In genomic region chr6:158232445-158233213, GRCh38 we compare ENCODE assay signal across 1 cellular context.
TF ChIP-seq lines count a peak whose summit lies in the region.

No MANE protein-coding gene starts in this region.

TF ChIP-seq in HepG2, 621 proteins besides CTCF, POLR2A, EP300 and RAD21 (continued from another document and continues in another):
- TF ChIP-seq ZNF646 (CRISPR knock-in tag; IDR thresholded peaks at IDR 0.05) (peak; percentile 7; the same call in 1 of the 2 replicates), SAP130 (CRISPR knock-in tag; IDR thresholded peaks at IDR 0.05; ENCODE audit: low read depth) (peak; percentile 71), SMYD3 (CRISPR knock-in tag; IDR thresholded peaks at IDR 0.05) (no peak), TRAFD1 (CRISPR knock-in tag; IDR thresholded peaks at IDR 0.05; ENCODE audit: borderline replicate concordance) (0 out of 2 replicates have a peak, but pooled peaks have one; percentile 74), U2AF2 (IDR thresholded peaks at IDR 0.05; ENCODE audit: low read depth, low read length) (no peak), ZFP37 (CRISPR knock-in tag; IDR thresholded peaks at IDR 0.05; ENCODE audit: borderline replicate concordance) (no peak), SRSF1 (optimal IDR thresholded peaks at IDR 0.05; ENCODE audit: low read depth, low read length) (no peak), EZH2 (conservative IDR thresholded peaks at IDR 0.05; ENCODE audit: low read depth, low read length) (no peak), MAFF (IDR thresholded peaks at IDR 0.05; ENCODE audit: low read depth, low read length) (no peak), ZNF329 (CRISPR knock-in tag; IDR thresholded peaks at IDR 0.05; ENCODE audit: low read depth) (no peak), GPBP1L1 (CRISPR knock-in tag; IDR thresholded peaks at IDR 0.05) (no peak), ZNF563 (CRISPR knock-in tag; IDR thresholded peaks at IDR 0.05) (peak; percentile 60; the same call in 1 of the 2 replicates), NFE2L1 (CRISPR knock-in tag; IDR thresholded peaks at IDR 0.05; ENCODE audit: borderline replicate concordance) (no peak), ZBTB37 (CRISPR knock-in tag; IDR thresholded peaks at IDR 0.05) (no peak), ZFP36L2 (CRISPR knock-in tag; IDR thresholded peaks at IDR 0.05) (no peak), HIVEP1 (CRISPR knock-in tag; IDR thresholded peaks at IDR 0.05) (peak; percentile 68; the same call in 1 of the 2 replicates), EED (CRISPR knock-in tag; IDR thresholded peaks at IDR 0.05) (peak; percentile 56; the same call in 1 of the 2 replicates), SALL2 (CRISPR knock-in tag; IDR thresholded peaks at IDR 0.05) (no peak), SYNCRIP (IDR thresholded peaks at IDR 0.05; ENCODE audit: insufficient read depth, low read depth, low read length) (no peak), ETV6 (CRISPR knock-in tag; conservative IDR thresholded peaks at IDR 0.05) (0 out of 2 replicates have a peak, but pooled peaks have one; percentile 47), NFYC (CRISPR knock-in tag; IDR thresholded peaks at IDR 0.05) (no peak), ZNF713 (CRISPR knock-in tag; IDR thresholded peaks at IDR 0.05) (no peak), YEATS2 (CRISPR knock-in tag; IDR thresholded peaks at IDR 0.05; ENCODE audit: borderline replicate concordance) (no peak), KLF13 (CRISPR knock-in tag; IDR thresholded peaks at IDR 0.05) (no peak), MED1 (CRISPR knock-in tag; IDR thresholded peaks at IDR 0.05) (peak; percentile 41; the same call in 1 of the 2 replicates), ATRX (CRISPR knock-in tag; IDR thresholded peaks at IDR 0.05; ENCODE audit: borderline replicate concordance) (no peak), AKNA (CRISPR knock-in tag; IDR thresholded peaks at IDR 0.05; ENCODE audit: borderline replicate concordance) (no peak), RBFOX2 (IDR thresholded peaks at IDR 0.05; ENCODE audit: low read depth, low read length) (peak; percentile 71), NCOA1 (CRISPR knock-in tag; IDR thresholded peaks at IDR 0.05) (0 out of 2 replicates have a peak, but pooled peaks have one; percentile 16), ADNP (CRISPR knock-in tag; IDR thresholded peaks at IDR 0.05) (no peak), ZGPAT (CRISPR knock-in tag; IDR thresholded peaks at IDR 0.05) (peak; percentile 48; the same call in 1 of the 2 replicates), CEBPB (IDR thresholded peaks at IDR 0.05; ENCODE audit: borderline replicate concordance, low read depth, low read length) (no peak), ZNF672 (CRISPR knock-in tag; IDR thresholded peaks at IDR 0.05) (no peak), LBX2 (CRISPR knock-in tag; IDR thresholded peaks at IDR 0.05; ENCODE audit: borderline replicate concordance) (peak; percentile 93), ZNF687 (CRISPR knock-in tag; IDR thresholded peaks at IDR 0.05) (peak; percentile 94), HNRNPH1 (optimal IDR thresholded peaks at IDR 0.05; ENCODE audit: low read depth, low read length) (no peak), SNAPC2 (CRISPR knock-in tag; IDR thresholded peaks at IDR 0.05) (no peak), ZNF484 (CRISPR knock-in tag; IDR thresholded peaks at IDR 0.05; ENCODE audit: borderline replicate concordance, low read depth) (no peak), TBL1XR1 (IDR thresholded peaks at IDR 0.05; ENCODE audit: borderline replicate concordance, low read length, partially characterized antibody) (no peak), CHCHD3 (CRISPR knock-in tag; IDR thresholded peaks at IDR 0.05) (0 out of 2 replicates have a peak, but pooled peaks have one; percentile 47)
